16 cellular contexts compared by ENCODE assay signal in genomic region chr7:132390705-132391104, GRCh38.
DNase-seq lines count a peak whose midpoint lies in the region; ATAC-seq, FAIRE-seq and TF ChIP-seq lines count a peak whose summit lies in the region.
"Had no signal": no experiment of that assay in that cellular context is flagged by ENCODE, and none has a peak within 500 bp of the region (broad histone marks: within the 10 kb centered on the region; RNA-seq: fewer than 3 reads in every experiment).

No MANE protein-coding gene starts in this region.

- H3K14ac ChIP-seq in IMR-90 (replicated peaks; ENCODE audit: low read depth, low read length) = no peak overlapping the region
- H3K14ac ChIP-seq in H9 (ENCODE audit: insufficient read depth, low read length) = no peak overlapping the region

- H4K91ac ChIP-seq in IMR-90 (ENCODE audit: insufficient read depth, low read depth, low read length) (no peak overlapping the region), H9 (ENCODE audit: insufficient read length, low read depth, low read length) (no peak overlapping the region)

- H3K23ac ChIP-seq in IMR-90 (ENCODE audit: low read depth, low read length) (no peak overlapping the region), H9 (ENCODE audit: insufficient read length, low read depth, low read length) (no peak overlapping the region)

- TF ChIP-seq POLR2A in A549 (IDR thresholded peaks at IDR 0.05; ENCODE audit: low read length) = no peak
- TF ChIP-seq POLR2A in IMR-90 (IDR thresholded peaks at IDR 0.05; ENCODE audit: low read depth, low read length) = no peak

- H3K9ac ChIP-seq in IMR-90 (ENCODE audit: low read depth, low read length) = no peak overlapping the region
- no peak overlapping the region for H3K9ac ChIP-seq in H9 (ENCODE audit: extremely low read depth, insufficient read length, low read length)

- H2BK5ac ChIP-seq in IMR-90 (ENCODE audit: low read depth, low read length, poor library complexity, severe bottlenecking) = no peak overlapping the region
- no peak overlapping the region for H2BK5ac ChIP-seq in H9 (ENCODE audit: insufficient read length, low read length)

- dilution Hi-C loops in IMR-90 (cut with HindIII; ENCODE audit: low sequenced_read_pairs, unreplicated experiment) = no loop called here

- H3K4me1 Mint-ChIP-seq in H9 = peaks cover 0 to 16% of the 10 kb centered on the region in 2 experiments; a peak in 3 of 4 replicates

- POLR2A ChIA-PET in A549 (lab: Yijun Ruan, JAX) (no interaction called here), IMR-90 (lab: Charles Lee; ENCODE audit: unreplicated experiment) (no interaction called here)

- H2BK20ac ChIP-seq in IMR-90 (ENCODE audit: low read depth, low read length) (no peak overlapping the region), H9 (ENCODE audit: low read depth, low read length, poor library complexity, severe bottlenecking) (no peak overlapping the region)

- H3K36me3 ChIP-seq in IMR-90 (ENCODE audit: control insufficient read depth, insufficient read depth, low read length) (no peaks in the 10 kb centered on the region), left lung (no peaks in the 10 kb centered on the region), HAP-1 (replicated peaks) (no peaks in the 10 kb centered on the region)
- H3K36me3 ChIP-seq: left ventricle myocardium inferior had no signal

- no peak overlapping the region for H3K4me3 Mint-ChIP-seq in H9
- H3K4me3 Mint-ChIP-seq: neural crest cell, WTC11 had no signal

- H2AK5ac ChIP-seq in IMR-90 (ENCODE audit: low read depth, low read length) (no peak overlapping the region), H9 (ENCODE audit: insufficient read length, low read length) (no peak overlapping the region)

- TF ChIP-seq RAD21 in A549 (conservative IDR thresholded peaks at IDR 0.05 in 1 of 2, IDR thresholded peaks at IDR 0.05 in 1 of 2) (no peak), IMR-90 (IDR thresholded peaks at IDR 0.05; ENCODE audit: low read length) (no peak)

- H3K9me3 ChIP-seq in A549 (no peaks in the 10 kb centered on the region), IMR-90 (ENCODE audit: control insufficient read depth, insufficient read depth, low read length) (no peaks in the 10 kb centered on the region), left lung (no peaks in the 10 kb centered on the region), HAP-1 (no peaks in the 10 kb centered on the region), H9 (ENCODE audit: control insufficient read depth, low read depth, low read length) (no peaks in the 10 kb centered on the region)
- H3K9me3 ChIP-seq: left ventricle myocardium inferior had no signal

- H4K8ac ChIP-seq in IMR-90 (ENCODE audit: low read depth in 2 of 2, low read length in 2 of 2) (no peak overlapping the region), H9 (replicated peaks; ENCODE audit: insufficient read length, low read depth, low read length) (no peak overlapping the region)

- peak overlapping the region; percentile 8 for H2AFZ ChIP-seq in IMR-90 (replicated peaks; ENCODE audit: low read length, poor library complexity)
- H2AFZ ChIP-seq in H9 (ENCODE audit: low read length) = no peak overlapping the region

- peak in 1 of 2 experiments; percentile 38; a peak in 2 of 6 replicates for ATAC-seq in A549
- ATAC-seq in IMR-90 (ENCODE audit: low read depth) = peak; percentile 37; the same call in 1 of the 2 replicates
- peak; percentile 15 for ATAC-seq in left lung
- ATAC-seq in GM18861 (IDR thresholded peaks at IDR 0.05; ENCODE audit: unreplicated experiment) = no peak
- ATAC-seq: WTC11 had no signal

- in situ Hi-C loops in IMR-90 (cut with MboI; ENCODE audit: low sequenced_read_pairs) = no loop called here
- in situ Hi-C loops in HAP-1 (cut with MboI; ENCODE audit: low sequenced_read_pairs) = no loop called here

- no peaks in the 10 kb centered on the region for H3K79me2 ChIP-seq in H9 (ENCODE audit: insufficient read depth, low read length)

- no TSS peak for BruUV-seq in IMR-90 (replicated peaks; lab: Mats Ljungman, UMichigan)

- TF ChIP-seq CTCF in A549 (IDR thresholded peaks at IDR 0.05) = no peak
- no peak for TF ChIP-seq CTCF in IMR-90 (conservative IDR thresholded peaks at IDR 0.05; ENCODE audit: low read depth, low read length)
- no peak for TF ChIP-seq CTCF in cardiac fibroblast (IDR thresholded peaks at IDR 0.05; ENCODE audit: low read depth, low read length)
- TF ChIP-seq CTCF in left lung (IDR thresholded peaks at IDR 0.05) = no peak
- no peak for TF ChIP-seq CTCF in H9 (conservative IDR thresholded peaks at IDR 0.05)

- H3K27me3 ChIP-seq in IMR-90 (ENCODE audit: control insufficient read depth, insufficient read depth, low read length) (no peaks in the 10 kb centered on the region), left lung (peaks cover 0 to 24% of the 10 kb centered on the region in 2 donors), HAP-1 (ENCODE audit: low read depth) (peaks cover under 1% of the 10 kb centered on the region; the same call in 1 of the 2 replicates), H9 (ENCODE audit: insufficient read depth, low read length) (no peaks in the 10 kb centered on the region)

- H3K27me3 Mint-ChIP-seq in H9 (ENCODE audit: low read depth) = peaks cover 14% of the 10 kb centered on the region

- H2BK15ac ChIP-seq in IMR-90 (ENCODE audit: low read depth, low read length) (no peak overlapping the region), H9 (ENCODE audit: low read depth, low read length) (no peak overlapping the region)

- no peak overlapping the region for H3K27ac Mint-ChIP-seq in H9
- H3K27ac Mint-ChIP-seq: WTC11 had no signal

- H3K23me2 ChIP-seq in H9 (ENCODE audit: insufficient read length, low read depth, low read length, poor library complexity, severe bottlenecking) = no peaks in the 10 kb centered on the region

- H3K36me3 Mint-ChIP-seq in H9 (ENCODE audit: insufficient read depth in 1 of 3, low read depth in 3 of 3) = no peaks in the 10 kb centered on the region
- H3K36me3 Mint-ChIP-seq: WTC11 had no signal

- no peak overlapping the region for H3T11ph ChIP-seq in H9 (ENCODE audit: low read length)

- no peaks in the 10 kb centered on the region for H3K9me3 Mint-ChIP-seq in H9
- H3K9me3 Mint-ChIP-seq: neural crest cell, WTC11 had no signal

- peak; percentile 6 to 20 for DNase-seq in A549 (ENCODE audit: low read depth in 1 of 2, low spot score in 1 of 2)
- peak; percentile 12 for DNase-seq in IMR-90
- peak; percentile 25 to 71 for DNase-seq in cardiac fibroblast (ENCODE audit: low read depth in 2 of 2)
- no peak for DNase-seq in left lung
- no peak for DNase-seq in HAP-1 (ENCODE audit: low spot score in 2 of 2)
- DNase-seq in H9 = no peak
- DNase-seq in NCI-H748 treated with DMSO at 0.1 percent for 48 hours (lab: John Stamatoyannopoulos, UW) = no peak
- DNase-seq: ACHN; activated CD8-positive, alpha-beta memory T cell treated with anti-CD3 and anti-CD28 coated beads, Interleukin-2, amount 50 U/mL, for 4 hours; dorsolateral prefrontal cortex; left ventricle myocardium inferior; NCI-H2029 treated with DMSO at 0.1 percent for 48 hours; small intestine had no signal

- H4K20me1 ChIP-seq in IMR-90 (ENCODE audit: insufficient read depth, low read length) (no peaks in the 10 kb centered on the region), H9 (ENCODE audit: control insufficient read depth, insufficient read depth, insufficient read length) (no peaks in the 10 kb centered on the region)

- H3K56ac ChIP-seq in IMR-90 (ENCODE audit: extremely low read depth, insufficient read depth, low read length) (no peak overlapping the region), H9 (ENCODE audit: insufficient read length, low read depth, low read length) (no peak overlapping the region)

- H3K4ac ChIP-seq in IMR-90 (ENCODE audit: low read depth, low read length) = no peak overlapping the region
- no peak overlapping the region for H3K4ac ChIP-seq in H9 (ENCODE audit: low read depth, low read length)

- H3K4me1 ChIP-seq in A549 (no peaks in the 10 kb centered on the region), IMR-90 (ENCODE audit: control insufficient read depth, insufficient read depth, low read length) (no peaks in the 10 kb centered on the region), left lung (peaks cover 3 to 6% of the 10 kb centered on the region in 2 donors), HAP-1 (no peaks in the 10 kb centered on the region), H9 (ENCODE audit: insufficient read depth, low read length) (no peaks in the 10 kb centered on the region)

- H3K18ac ChIP-seq in IMR-90 (ENCODE audit: low read depth, low read length) (no peak overlapping the region), H9 (ENCODE audit: insufficient read length, low read depth, low read length) (no peak overlapping the region)

- WGBS in A549 (ENCODE audit: missing lambda C conversion rate) = 11% methylated on average over 3 of the region's 3 CpGs
- WGBS in IMR-90 (ENCODE audit: extremely low coverage in 2 of 2, insufficient read length in 1 of 2), 2 experiments = no CpG with 5 or more reads among the region's 3 CpGs
- no CpG with 5 or more reads among the region's 3 CpGs for WGBS in H9 (ENCODE audit: extremely low coverage, insufficient read length, low lambda C conversion rate)

- H3K4me3 ChIP-seq in A549 = no peak overlapping the region
- no peak overlapping the region for H3K4me3 ChIP-seq in IMR-90 (ENCODE audit: insufficient read depth, low read depth, low read length)
- no peak overlapping the region for H3K4me3 ChIP-seq in cardiac fibroblast (replicated peaks in 1 of 2; ENCODE audit: low read depth in 2 of 2, low read length in 2 of 2)
- no peak overlapping the region for H3K4me3 ChIP-seq in left lung
- H3K4me3 ChIP-seq in HAP-1 = no peak overlapping the region
- H3K4me3 ChIP-seq: dorsolateral prefrontal cortex, left ventricle myocardium inferior had no signal

- H2AK9ac ChIP-seq in IMR-90 (replicated peaks; ENCODE audit: low read depth, low read length, poor library complexity) = no peak overlapping the region

- no peak for TF ChIP-seq EP300 in A549 (IDR thresholded peaks at IDR 0.05)

- H3K79me1 ChIP-seq in IMR-90 (ENCODE audit: low read depth in 1 of 2, low read length in 2 of 2) (no peaks in the 10 kb centered on the region), H9 (ENCODE audit: insufficient read depth, low read depth, low read length, poor library complexity, severe bottlenecking) (no peaks in the 10 kb centered on the region)

- no peak for FAIRE-seq in A549 (lab: Jason Lieb, UNC)
- FAIRE-seq: small intestine had no signal

- CTCF ChIA-PET in A549 (lab: Yijun Ruan, JAX) = no interaction called here
- CTCF ChIA-PET in IMR-90 (lab: Yijun Ruan, JAX) = interaction anchor here (0.6 kb wide), 1 partner anchor 68 kb away, joined by 6 read pairs; no protein-coding TSS in a partner anchor

- H4K5ac ChIP-seq in IMR-90 (ENCODE audit: low read depth, low read length) (no peak overlapping the region), H9 (ENCODE audit: insufficient read length, low read depth, low read length) (no peak overlapping the region)

- H2BK12ac ChIP-seq in H9 (ENCODE audit: insufficient read length, low read depth, low read length) = no peak overlapping the region

- no peaks in the 10 kb centered on the region for H3K9me1 ChIP-seq in IMR-90 (ENCODE audit: insufficient read depth, low read length)

- H2BK120ac ChIP-seq in IMR-90 (ENCODE audit: low read depth, low read length) = no peak overlapping the region
- no peak overlapping the region for H2BK120ac ChIP-seq in H9 (ENCODE audit: low read depth, low read length, poor library complexity, severe bottlenecking)

- no peak overlapping the region for H3K4me2 ChIP-seq in A549
- no peak overlapping the region for H3K4me2 ChIP-seq in IMR-90 (ENCODE audit: low read depth, low read length)
- H3K4me2 ChIP-seq in H9 (ENCODE audit: insufficient read depth, insufficient read length, low read length) = no peak overlapping the region

- H3K27ac ChIP-seq in A549 (no peak overlapping the region), IMR-90 (ENCODE audit: insufficient read depth, low read length) (no peak overlapping the region), left lung (no peak overlapping the region), H9 (ENCODE audit: insufficient read length, low read depth, low read length) (no peak overlapping the region)
- H3K27ac ChIP-seq: dorsolateral prefrontal cortex, left ventricle myocardium inferior had no signal

- intact Hi-C loops in IMR-90 (cut with micrococcal nuclease) = no loop called here
- intact Hi-C loops in left lung (cut with DNase I) = no loop called here

Comparison
In these comparisons a context has a peak if more than half of its experiments do, and no peak if none do; other contexts are left out.
1. DNase-seq: peak in A549 (2 of 2), IMR-90 (single experiment) and cardiac fibroblast (2 of 2); none in left lung (0 of 2), HAP-1 (0 of 2), H9 (single experiment) and NCI-H748 treated with DMSO at 0.1 percent for 48 hours (single experiment).